Comparison of ENCODE assay signal across 12 cellular contexts in genomic region chrX:110284159-110284558, GRCh38. TPM values are rescaled to one million over a fixed set of nuclear protein-coding genes. Genes with fewer than 3 reads are reported as not detected.
DNase-seq lines count a peak whose midpoint lies in the region.
"Had no signal": no experiment of that assay in that cellular context is flagged by ENCODE, and none has a peak within 500 bp of the region (broad histone marks: within the 10 kb centered on the region; RNA-seq: fewer than 3 reads in every experiment).

No MANE protein-coding gene starts in this region.

- peaks cover 65% of the 10 kb centered on the region for H3K4me1 ChIP-seq in ACC112 (ENCODE audit: control insufficient read depth, insufficient read depth, low read length, unreplicated experiment)
- H3K4me1 ChIP-seq: Peyer's patch had no signal

- H3K27ac ChIP-seq in ACC112 (ENCODE audit: low read depth, low read length): peak overlapping the region; percentile 89
- H3K27ac ChIP-seq: Peyer's patch had no signal

- no peaks in the 10 kb centered on the region for H3K9me3 ChIP-seq in MG63
- H3K9me3 ChIP-seq: mucosa of descending colon, Peyer's patch had no signal

- H3K36me3 ChIP-seq in ACC112 (ENCODE audit: insufficient read depth, low read length) (no peaks in the 10 kb centered on the region), MG63 (0 out of 2 replicates have a peak, but pooled peaks cover 3% of the 10 kb centered on the region)
- H3K36me3 ChIP-seq: Peyer's patch had no signal

- no peak overlapping the region for H2AFZ ChIP-seq in ACC112 (ENCODE audit: low read length, unreplicated experiment)

- DNase-seq in HS-27A (ENCODE audit: low read depth): peak; percentile 54
- peak; percentile 76 for DNase-seq in astrocyte of the hippocampus (ENCODE audit: low read depth, low spot score)
- DNase-seq in iris pigment epithelial cell (ENCODE audit: low read depth): peak; percentile 86
- no peak for DNase-seq in GOT3 (lab: John Stamatoyannopoulos, UW)
- no peak for DNase-seq in stimulated activated CD4-positive, alpha-beta T cell treated with anti-CD3 and anti-CD28 coated beads, Interleukin-2, amount 100 ng/mL, for 48 hours
- no peak for DNase-seq in MG63
- no peak for DNase-seq in T-helper 9 cell
- DNase-seq: effector CD4-positive, alpha-beta T cell; GF-D8; Peyer's patch had no signal

- peaks cover 44% of the 10 kb centered on the region for H3K79me2 ChIP-seq in ACC112 (ENCODE audit: control insufficient read depth, insufficient read depth, low read length, unreplicated experiment)

- no peak overlapping the region for H3K4me3 ChIP-seq in ACC112 (ENCODE audit: low read depth, low read length)
- no peak overlapping the region for H3K4me3 ChIP-seq in MG63
- H3K4me3 ChIP-seq: mucosa of descending colon, Peyer's patch had no signal

- H3K27me3 ChIP-seq in ACC112 (ENCODE audit: insufficient read depth, low read length) (no peaks in the 10 kb centered on the region), MG63 (no peaks in the 10 kb centered on the region)
- H3K27me3 ChIP-seq: Peyer's patch had no signal

RNA-seq across cellular contexts. Expression of gene AMMECR1, which starts 33.7 kb away (rescaled TPM):
- 9.5 and 11.4 TPM in 2 replicates for total RNA-seq in MG63 (2014; rRNA removed; shearing (Covaris generic); ENCODE audit: low replicate concordance)

Comparison
In these comparisons a context has a peak if more than half of its experiments do, and no peak if none do; other contexts are left out.
1. DNase-seq: peak in HS-27A (single experiment), astrocyte of the hippocampus (single experiment) and iris pigment epithelial cell (single experiment); none in GOT3 (single experiment), stimulated activated CD4-positive, alpha-beta T cell treated with anti-CD3 and anti-CD28 coated beads, Interleukin-2, amount 100 ng/mL, for 48 hours (0 of 2), MG63 (single experiment) and T-helper 9 cell (single experiment).